ENCODE assay signal across 8 cellular contexts in genomic region chr14:92600318-92601053, GRCh38.
DNase-seq lines count a peak whose midpoint lies in the region; ATAC-seq and TF ChIP-seq lines count a peak whose summit lies in the region.
"Had no signal": no experiment of that assay in that cellular context is flagged by ENCODE, and none has a peak within 500 bp of the region (broad histone marks: within the 10 kb centered on the region; RNA-seq: fewer than 3 reads in every experiment).

No MANE protein-coding gene starts in this region.

- H3K36me3 ChIP-seq in Panc1 (ENCODE audit: control insufficient read depth, insufficient read depth, low read length) = no peaks in the 10 kb centered on the region
- H3K36me3 ChIP-seq in esophagus muscularis mucosa = no peaks in the 10 kb centered on the region
- H3K36me3 ChIP-seq in suprapubic skin = no peaks in the 10 kb centered on the region

- BruUV-seq in Panc1 (replicated peaks; lab: Mats Ljungman, UMichigan) = no TSS peak

- CTCF ChIA-PET in Panc1 (lab: Charles Lee) = no interaction called here

- in situ Hi-C loops in Panc1 (cut with HindIII; ENCODE audit: low pct_unique_long_range_greater_than_20kb, low sequenced_read_pairs) = no loop called here

- ATAC-seq in Panc1 = no peak
- no peak for ATAC-seq in HG03025 (IDR thresholded peaks at IDR 0.05; ENCODE audit: low FRiP score, unreplicated experiment)

- TF ChIP-seq CTCF in Panc1 (IDR thresholded peaks at IDR 0.05) = peak; percentile 7; the same call in 1 of the 2 replicates
- TF ChIP-seq CTCF in esophagus muscularis mucosa (IDR thresholded peaks at IDR 0.05) = peak in 2 of 3 experiments; percentile 6 to 10
- no peak for TF ChIP-seq CTCF in suprapubic skin (IDR thresholded peaks at IDR 0.05)

- DNase-seq in GM04504 (ENCODE audit: low read depth) = peak; percentile 82
- no peak for DNase-seq in Panc1 (ENCODE audit: low read depth, low spot score)
- DNase-seq in esophagus muscularis mucosa (ENCODE audit: extremely low spot score) = no peak
- peak; percentile 62 for DNase-seq in skeletal muscle cell (ENCODE audit: low read depth)
- DNase-seq in suprapubic skin (ENCODE audit: low spot score in 2 of 2) = no peak
- no peak for DNase-seq in globus pallidus (ENCODE audit: low spot score)
- DNase-seq: activated CD8-positive, alpha-beta memory T cell treated with anti-CD3 and anti-CD28 coated beads, Interleukin-2, amount 50 U/mL, for 48 hours had no signal

- no peak for TF ChIP-seq POLR2A in esophagus muscularis mucosa (IDR thresholded peaks at IDR 0.05; ENCODE audit: low read depth)
- no peak for TF ChIP-seq POLR2A in suprapubic skin (IDR thresholded peaks at IDR 0.05)

- intact Hi-C loops in Panc1 (cut with micrococcal nuclease; ENCODE audit: unreplicated experiment) = no loop called here
- intact Hi-C loops in esophagus muscularis mucosa (cut with DNase I) = loop anchor here (5.0 kb wide), 2 partner anchors 47 to 88 kb away; partner anchors contain the start of gene RIN3

- no peaks in the 10 kb centered on the region for H3K27me3 ChIP-seq in Panc1 (ENCODE audit: control insufficient read depth, insufficient read depth, low read length)
- H3K27me3 ChIP-seq in esophagus muscularis mucosa = no peaks in the 10 kb centered on the region
- no peaks in the 10 kb centered on the region for H3K27me3 ChIP-seq in suprapubic skin

- no peaks in the 10 kb centered on the region for H3K4me1 ChIP-seq in Panc1 (ENCODE audit: control insufficient read depth, insufficient read depth, low read length)
- peaks cover 31 to 60% (median 52%) of the 10 kb centered on the region in 4 donors for H3K4me1 ChIP-seq in esophagus muscularis mucosa
- H3K4me1 ChIP-seq in suprapubic skin = peaks cover 4% of the 10 kb centered on the region

- peak; percentile 35 for TF ChIP-seq EP300 in esophagus muscularis mucosa (IDR thresholded peaks at IDR 0.05)
- no peak for TF ChIP-seq EP300 in suprapubic skin (IDR thresholded peaks at IDR 0.05)

- H3K9me3 ChIP-seq in Panc1 (ENCODE audit: control insufficient read depth, insufficient read depth, low read depth, low read length) (no peaks in the 10 kb centered on the region), esophagus muscularis mucosa (peaks cover 0 to 5% (median 0%) of the 10 kb centered on the region in 4 donors), suprapubic skin (no peaks in the 10 kb centered on the region)

- WGBS in esophagus muscularis mucosa = 72% methylated on average over 15 of the region's 15 CpGs
- 72% methylated on average over 5 of the region's 15 CpGs for WGBS in suprapubic skin

- no peak overlapping the region for H3K4me3 ChIP-seq in Panc1 (ENCODE audit: low read depth in 2 of 2, low read length in 2 of 2)
- no peak overlapping the region for H3K4me3 ChIP-seq in esophagus muscularis mucosa
- H3K4me3 ChIP-seq in skeletal muscle cell (ENCODE audit: low read depth, low read length) = no peak overlapping the region
- no peak overlapping the region for H3K4me3 ChIP-seq in suprapubic skin

- POLR2A ChIA-PET in Panc1 (lab: Charles Lee) = no interaction called here

- H3K27ac ChIP-seq in Panc1 (ENCODE audit: low read length) = no peak overlapping the region
- peak overlapping the region; percentile 85 to 91 (median 87) for H3K27ac ChIP-seq in esophagus muscularis mucosa (replicated peaks in 1 of 4)
- H3K27ac ChIP-seq in suprapubic skin = no peak overlapping the region

Comparison
In these comparisons a context has a peak if more than half of its experiments do, and no peak if none do; other contexts are left out.
1. DNase-seq: peak in GM04504 (single experiment) and skeletal muscle cell (single experiment); none in Panc1 (single experiment), esophagus muscularis mucosa (single experiment), suprapubic skin (0 of 2) and globus pallidus (single experiment).
2. H3K27ac ChIP-seq: peak in esophagus muscularis mucosa (4 of 4); none in Panc1 (single experiment) and suprapubic skin (single experiment).
3. CTCF ChIP-seq: peak in Panc1 (single experiment) and esophagus muscularis mucosa (2 of 3); none in suprapubic skin (0 of 2).